In the genomic region with DNA sequence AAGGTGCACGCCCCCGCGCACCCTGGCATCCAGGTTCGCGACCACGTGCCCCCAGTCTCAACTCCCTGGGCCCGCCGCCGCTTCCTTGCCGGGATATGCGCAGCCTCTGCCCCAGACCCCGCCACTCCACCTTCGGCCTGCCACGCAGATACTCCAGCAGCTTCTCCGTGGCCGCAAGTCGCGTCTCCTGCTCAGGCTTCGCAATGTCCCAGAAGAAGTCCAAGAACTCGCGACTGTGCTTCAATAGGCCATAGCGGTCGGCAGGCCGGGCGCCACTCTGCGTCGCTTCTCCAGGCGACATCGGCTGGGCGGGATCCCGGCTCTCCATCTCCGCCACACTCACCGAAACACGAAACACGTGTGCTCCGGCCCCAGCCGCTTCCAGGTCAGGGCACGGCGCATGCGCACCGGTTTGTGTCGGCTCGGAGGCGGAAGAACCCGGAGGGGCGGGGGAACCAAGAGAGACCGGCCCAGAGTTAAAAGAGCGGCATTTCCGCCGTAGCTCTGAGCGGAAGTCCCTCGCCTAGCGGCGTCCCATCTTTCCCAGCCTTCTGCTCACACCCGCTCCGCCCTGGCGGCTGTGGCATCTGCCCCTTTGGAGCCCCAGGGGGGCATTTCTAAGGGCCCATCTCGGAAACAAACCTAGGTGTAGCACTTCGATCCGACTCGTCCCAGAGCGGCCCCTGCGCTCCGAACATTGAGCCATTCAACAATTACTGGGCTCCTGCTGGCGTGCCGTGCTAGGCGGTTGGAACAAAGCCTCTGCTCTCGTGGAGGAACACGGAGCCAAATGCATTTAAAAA, we compare ENCODE assay signal across 8 cellular contexts. TPM values are rescaled to one million over a fixed set of nuclear protein-coding genes. Genes with fewer than 3 reads are reported as not detected.
DNase-seq lines count a peak whose midpoint lies in the region; ATAC-seq and TF ChIP-seq lines count a peak whose summit lies in the region.

A gene with protein sequence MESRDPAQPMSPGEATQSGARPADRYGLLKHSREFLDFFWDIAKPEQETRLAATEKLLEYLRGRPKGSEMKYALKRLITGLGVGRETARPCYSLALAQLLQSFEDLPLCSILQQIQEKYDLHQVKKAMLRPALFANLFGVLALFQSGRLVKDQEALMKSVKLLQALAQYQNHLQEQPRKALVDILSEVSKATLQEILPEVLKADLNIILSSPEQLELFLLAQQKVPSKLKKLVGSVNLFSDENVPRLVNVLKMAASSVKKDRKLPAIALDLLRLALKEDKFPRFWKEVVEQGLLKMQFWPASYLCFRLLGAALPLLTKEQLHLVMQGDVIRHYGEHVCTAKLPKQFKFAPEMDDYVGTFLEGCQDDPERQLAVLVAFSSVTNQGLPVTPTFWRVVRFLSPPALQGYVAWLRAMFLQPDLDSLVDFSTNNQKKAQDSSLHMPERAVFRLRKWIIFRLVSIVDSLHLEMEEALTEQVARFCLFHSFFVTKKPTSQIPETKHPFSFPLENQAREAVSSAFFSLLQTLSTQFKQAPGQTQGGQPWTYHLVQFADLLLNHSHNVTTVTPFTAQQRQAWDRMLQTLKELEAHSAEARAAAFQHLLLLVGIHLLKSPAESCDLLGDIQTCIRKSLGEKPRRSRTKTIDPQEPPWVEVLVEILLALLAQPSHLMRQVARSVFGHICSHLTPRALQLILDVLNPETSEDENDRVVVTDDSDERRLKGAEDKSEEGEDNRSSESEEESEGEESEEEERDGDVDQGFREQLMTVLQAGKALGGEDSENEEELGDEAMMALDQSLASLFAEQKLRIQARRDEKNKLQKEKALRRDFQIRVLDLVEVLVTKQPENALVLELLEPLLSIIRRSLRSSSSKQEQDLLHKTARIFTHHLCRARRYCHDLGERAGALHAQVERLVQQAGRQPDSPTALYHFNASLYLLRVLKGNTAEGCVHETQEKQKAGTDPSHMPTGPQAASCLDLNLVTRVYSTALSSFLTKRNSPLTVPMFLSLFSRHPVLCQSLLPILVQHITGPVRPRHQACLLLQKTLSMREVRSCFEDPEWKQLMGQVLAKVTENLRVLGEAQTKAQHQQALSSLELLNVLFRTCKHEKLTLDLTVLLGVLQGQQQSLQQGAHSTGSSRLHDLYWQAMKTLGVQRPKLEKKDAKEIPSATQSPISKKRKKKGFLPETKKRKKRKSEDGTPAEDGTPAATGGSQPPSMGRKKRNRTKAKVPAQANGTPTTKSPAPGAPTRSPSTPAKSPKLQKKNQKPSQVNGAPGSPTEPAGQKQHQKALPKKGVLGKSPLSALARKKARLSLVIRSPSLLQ (N-terminal part only) (minus strand): TSS at position 388 of the 803 bp plus-strand sequence. CDS start 60 bp downstream, at position 328.

- WGBS in testis, 2 donors, result 0 to 1% methylated on average over 42 to 66 of the region's 69 CpGs

- H3K9me3 ChIP-seq in testis, result no peaks in the 10 kb centered on the region

- peaks cover 22% of the 10 kb centered on the region for H3K4me1 ChIP-seq in testis

- TF ChIP-seq CTCF in GM10248 (IDR thresholded peaks at IDR 0.05; ENCODE audit: control extremely low read depth, extremely low read depth, low read depth, missing control alignments) (no peak), omental fat pad (IDR thresholded peaks at IDR 0.05) (no peak), testis (IDR thresholded peaks at IDR 0.05) (no peak)

- no peaks in the 10 kb centered on the region for H3K27me3 ChIP-seq in testis

- H3K4me3 ChIP-seq in testis, result peak within 1 kb of the TSS; percentile 66 to 86

- CTCF ChIA-PET in GM10248 (lab: Yijun Ruan, JAX), result interaction anchor here (1.0 to 4.7 kb wide), 3 partner anchors 11 to 348 kb away, joined by 3 to 61 read pairs (median 3); no protein-coding TSS in a partner anchor

- H3K27ac Mint-ChIP-seq in activated naive CD4-positive, alpha-beta T cell treated with anti-CD3 and anti-CD28 coated beads, Interleukin-2, amount 50 U/mL, for 72 hours, result peak within 1 kb of the TSS; percentile 95 to 99

- H3K36me3 Mint-ChIP-seq in activated naive CD4-positive, alpha-beta T cell treated with anti-CD3 and anti-CD28 coated beads, Interleukin-2, amount 50 U/mL, for 72 hours, result peaks cover 21 to 30% of the 10 kb centered on the region in 2 donors

- intact Hi-C loops in testis (cut with DNase I; ENCODE audit: low total_unique reads), result no loop called here

- peak; percentile 27 for TF ChIP-seq POLR2A in testis (IDR thresholded peaks at IDR 0.05)

- POLR2A ChIA-PET in GM10248 (lab: Yijun Ruan, JAX), result interaction anchor here (0.6 kb wide), 1 partner anchor 17 kb away, joined by 5 read pairs; no protein-coding TSS in a partner anchor

- H3K27ac ChIP-seq in testis, result peak within 1 kb of the TSS; percentile 72 to 80

- H3K9me3 Mint-ChIP-seq in activated naive CD4-positive, alpha-beta T cell treated with anti-CD3 and anti-CD28 coated beads, Interleukin-2, amount 50 U/mL, for 72 hours, result no peaks in the 10 kb centered on the region

- ATAC-seq in HG02588 (IDR thresholded peaks at IDR 0.05; ENCODE audit: unreplicated experiment) (peak; percentile 84), omental fat pad (ENCODE audit: low FRiP score) (peak; percentile 90)
- ATAC-seq in activated naive CD4-positive, alpha-beta T cell treated with anti-CD3 and anti-CD28 coated beads, Interleukin-2, amount 50 U/mL, for 72 hours, result peak; percentile 94

- DNase-seq in GM10248 (ENCODE audit: extremely low spot score), result peak; percentile 100
- DNase-seq in NCI-H1092 treated with DMSO at 0.1 percent for 48 hours (lab: John Stamatoyannopoulos, UW), result peak; percentile 91
- DNase-seq in SKM-1 (lab: John Stamatoyannopoulos, UW; ENCODE audit: unreplicated experiment), result peak; percentile 69
- peak; percentile 96 to 97 for DNase-seq in activated naive CD4-positive, alpha-beta T cell treated with anti-CD3 and anti-CD28 coated beads, Interleukin-2, amount 50 U/mL, for 72 hours (ENCODE audit: low spot score in 2 of 2)
- peak; percentile 97 for DNase-seq in glomerular visceral epithelial cell (ENCODE audit: extremely low spot score)
- peak; percentile 94 for DNase-seq in omental fat pad (ENCODE audit: low spot score)
- DNase-seq in testis, result peak; percentile 98

- no peaks in the 10 kb centered on the region for H3K36me3 ChIP-seq in testis (ENCODE audit: low read depth, missing control alignments)

RNA-seq across cellular contexts. Expression of the gene that starts here (rescaled TPM):
- total RNA-seq in activated naive CD4-positive, alpha-beta T cell treated with anti-CD3 and anti-CD28 coated beads, Interleukin-2, amount 50 U/mL, for 72 hours, result 10 to 100 TPM; 62.3 to 71.3 TPM
- total RNA-seq in omental fat pad (100 to 1,000 TPM in 1 of 4 donors, 10 to 100 TPM in 3; 33.1 to 142 (median 39.1) TPM), testis (10 to 100 TPM; 74.1 to 78.9 TPM)
- 32.9 TPM for polyA plus RNA-seq in testis (ENCODE audit: insufficient read depth, low read depth, low replicate concordance)

Comparison
In these comparisons a context has a peak if more than half of its experiments do, and no peak if none do; other contexts are left out.
1. Peak in every context shown above with its lines: DNase-seq, ATAC-seq, H3K4me3 ChIP-seq and H3K27ac ChIP-seq.